ENCODE assay signal across 1 cellular context in the genomic region with DNA sequence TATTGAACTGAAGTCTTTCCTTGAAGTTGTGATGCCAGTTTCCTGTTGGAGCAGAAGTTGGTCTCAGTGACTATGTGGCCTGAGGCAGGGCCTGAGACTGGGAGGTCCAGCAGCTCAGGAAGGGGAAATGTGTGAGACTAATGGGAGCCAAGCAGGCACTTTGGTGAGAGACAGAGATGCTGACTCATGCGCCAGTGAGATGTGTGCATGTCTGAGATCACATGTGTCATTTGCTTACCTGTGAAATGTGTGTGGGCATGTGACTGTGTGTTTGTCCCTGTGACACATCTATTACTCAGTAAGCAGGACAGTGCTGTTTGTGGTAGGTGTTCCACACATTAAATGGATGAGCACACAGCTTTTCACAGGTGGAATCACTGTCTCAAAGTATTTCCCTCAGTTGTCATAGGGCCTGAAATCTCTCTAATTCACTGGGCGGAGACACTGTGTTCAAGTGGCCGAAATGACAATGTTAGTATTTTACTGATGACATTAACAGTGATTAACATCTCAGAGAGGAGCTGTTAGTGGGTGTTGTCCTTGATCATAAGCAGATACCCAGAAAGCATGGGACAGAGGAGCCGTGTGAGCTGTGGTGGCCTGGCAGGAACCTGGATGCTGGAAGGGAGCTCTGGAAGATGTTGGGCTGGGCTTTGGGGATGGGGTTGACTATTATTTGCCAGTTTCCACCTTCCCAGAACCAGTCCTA.
A peak's percentile ranks its signal among the peaks of the same experiment; 100 is the strongest.
TF ChIP-seq lines count a peak whose summit lies in the region.

No MANE protein-coding gene starts in this region.

TF ChIP-seq in K562, 482 proteins besides CTCF, POLR2A, EP300 and RAD21 (continued from another document and continues in another):
- TF ChIP-seq, protein P1, sequence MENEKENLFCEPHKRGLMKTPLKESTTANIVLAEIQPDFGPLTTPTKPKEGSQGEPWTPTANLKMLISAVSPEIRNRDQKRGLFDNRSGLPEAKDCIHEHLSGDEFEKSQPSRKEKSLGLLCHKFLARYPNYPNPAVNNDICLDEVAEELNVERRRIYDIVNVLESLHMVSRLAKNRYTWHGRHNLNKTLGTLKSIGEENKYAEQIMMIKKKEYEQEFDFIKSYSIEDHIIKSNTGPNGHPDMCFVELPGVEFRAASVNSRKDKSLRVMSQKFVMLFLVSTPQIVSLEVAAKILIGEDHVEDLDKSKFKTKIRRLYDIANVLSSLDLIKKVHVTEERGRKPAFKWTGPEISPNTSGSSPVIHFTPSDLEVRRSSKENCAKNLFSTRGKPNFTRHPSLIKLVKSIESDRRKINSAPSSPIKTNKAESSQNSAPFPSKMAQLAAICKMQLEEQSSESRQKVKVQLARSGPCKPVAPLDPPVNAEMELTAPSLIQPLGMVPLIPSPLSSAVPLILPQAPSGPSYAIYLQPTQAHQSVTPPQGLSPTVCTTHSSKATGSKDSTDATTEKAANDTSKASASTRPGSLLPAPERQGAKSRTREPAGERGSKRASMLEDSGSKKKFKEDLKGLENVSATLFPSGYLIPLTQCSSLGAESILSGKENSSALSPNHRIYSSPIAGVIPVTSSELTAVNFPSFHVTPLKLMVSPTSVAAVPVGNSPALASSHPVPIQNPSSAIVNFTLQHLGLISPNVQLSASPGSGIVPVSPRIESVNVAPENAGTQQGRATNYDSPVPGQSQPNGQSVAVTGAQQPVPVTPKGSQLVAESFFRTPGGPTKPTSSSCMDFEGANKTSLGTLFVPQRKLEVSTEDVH (IDR thresholded peaks at IDR 0.05; ENCODE audit: low read depth, partially characterized antibody) = no peak
- TF ChIP-seq SMARCA4 (IDR thresholded peaks at IDR 0.05) (0 out of 2 replicates have a peak, but pooled peaks have one; percentile 7), ZNF384 (IDR thresholded peaks at IDR 0.05; ENCODE audit: low read depth, low read length) (no peak), PHF8 (IDR thresholded peaks at IDR 0.05; ENCODE audit: borderline replicate concordance, low read length) (no peak), ZNF12 (CRISPR knock-in tag; IDR thresholded peaks at IDR 0.05) (no peak), HMGN3 (IDR thresholded peaks at IDR 0.05; ENCODE audit: borderline replicate concordance, extremely low read depth, insufficient read length, low read depth, low read length) (no peak), CHD4 (IDR thresholded peaks at IDR 0.05; ENCODE audit: insufficient read depth, insufficient replicate concordance, low read depth, low read length, poor library complexity, severe bottlenecking) (no peak), CCNT2 (IDR thresholded peaks at IDR 0.05; ENCODE audit: borderline replicate concordance, extremely low read depth, insufficient read length, low read depth, low read length) (no peak), L3MBTL2 (IDR thresholded peaks at IDR 0.05) (0 out of 2 replicates have a peak, but pooled peaks have one; percentile 26), RFX7 (CRISPR knock-in tag; IDR thresholded peaks at IDR 0.05) (no peak), ARID1B (IDR thresholded peaks at IDR 0.05) (peak; percentile 49), RBFOX2 (IDR thresholded peaks at IDR 0.05; ENCODE audit: low read depth, low read length) (no peak), ZNF707 (CRISPR knock-in tag; conservative IDR thresholded peaks at IDR 0.05) (no peak), ZNF766 (CRISPR knock-in tag; conservative IDR thresholded peaks at IDR 0.05) (no peak), MAFG (tag; conservative IDR thresholded peaks at IDR 0.05) (peak; percentile 91), GTF2A2 (tag; IDR thresholded peaks at IDR 0.05) (no peak), PPARD (CRISPR knock-in tag; IDR thresholded peaks at IDR 0.05) (no peak), HDAC2 (IDR thresholded peaks at IDR 0.05) (no peak), NFE2 (IDR thresholded peaks at IDR 0.05; ENCODE audit: low read depth) (peak; percentile 94), BMI1 (IDR thresholded peaks at IDR 0.05; ENCODE audit: low read length) (no peak), SAFB2 (IDR thresholded peaks at IDR 0.05; ENCODE audit: borderline replicate concordance, low read depth, low read length, severe bottlenecking) (no peak), ASH1L (IDR thresholded peaks at IDR 0.05; ENCODE audit: borderline replicate concordance, low read depth, partially characterized antibody) (no peak), ZEB2 (IDR thresholded peaks at IDR 0.05) (peak; percentile 73), ZNF668 (CRISPR knock-in tag; IDR thresholded peaks at IDR 0.05) (no peak), LARP7 (IDR thresholded peaks at IDR 0.05) (no peak), POU5F1 (IDR thresholded peaks at IDR 0.05; ENCODE audit: borderline replicate concordance, low read depth, low read length, partially characterized antibody) (no peak), CXXC5 (CRISPR knock-in tag; IDR thresholded peaks at IDR 0.05) (no peak), RBBP5 (IDR thresholded peaks at IDR 0.05; ENCODE audit: borderline replicate concordance, insufficient read depth, low read length, poor library complexity, severe bottlenecking) (no peak), NR2C1 (IDR thresholded peaks at IDR 0.05) (no peak), NR2C1 (tag; IDR thresholded peaks at IDR 0.05) (no peak), XRCC3 (IDR thresholded peaks at IDR 0.05) (no peak), NFE2L1 (tag; IDR thresholded peaks at IDR 0.05; ENCODE audit: borderline replicate concordance, low read depth) (no peak; the same call in 1 of the 2 replicates), SRF (CRISPR knock-in tag; IDR thresholded peaks at IDR 0.05) (no peak), HEY1 (CRISPR knock-in tag; IDR thresholded peaks at IDR 0.05; ENCODE audit: borderline replicate concordance) (no peak), HDAC6 (IDR thresholded peaks at IDR 0.05; ENCODE audit: low read depth, low read length) (no peak), LEF1 (IDR thresholded peaks at IDR 0.05) (no peak; the same call in 1 of the 2 replicates), SMARCB1 (IDR thresholded peaks at IDR 0.05; ENCODE audit: insufficient read length, low read depth) (no peak), SAP30 (IDR thresholded peaks at IDR 0.05; ENCODE audit: borderline replicate concordance, insufficient read depth, low read depth, low read length, poor library complexity, severe bottlenecking) (no peak), HDAC1 (IDR thresholded peaks at IDR 0.05) (0 out of 4 replicates have a peak, but pooled peaks of 1 of the 2 experiments have one; percentile 23), ZNF644 (tag; IDR thresholded peaks at IDR 0.05; ENCODE audit: low read depth) (no peak)
- TF ChIP-seq, protein P2, sequence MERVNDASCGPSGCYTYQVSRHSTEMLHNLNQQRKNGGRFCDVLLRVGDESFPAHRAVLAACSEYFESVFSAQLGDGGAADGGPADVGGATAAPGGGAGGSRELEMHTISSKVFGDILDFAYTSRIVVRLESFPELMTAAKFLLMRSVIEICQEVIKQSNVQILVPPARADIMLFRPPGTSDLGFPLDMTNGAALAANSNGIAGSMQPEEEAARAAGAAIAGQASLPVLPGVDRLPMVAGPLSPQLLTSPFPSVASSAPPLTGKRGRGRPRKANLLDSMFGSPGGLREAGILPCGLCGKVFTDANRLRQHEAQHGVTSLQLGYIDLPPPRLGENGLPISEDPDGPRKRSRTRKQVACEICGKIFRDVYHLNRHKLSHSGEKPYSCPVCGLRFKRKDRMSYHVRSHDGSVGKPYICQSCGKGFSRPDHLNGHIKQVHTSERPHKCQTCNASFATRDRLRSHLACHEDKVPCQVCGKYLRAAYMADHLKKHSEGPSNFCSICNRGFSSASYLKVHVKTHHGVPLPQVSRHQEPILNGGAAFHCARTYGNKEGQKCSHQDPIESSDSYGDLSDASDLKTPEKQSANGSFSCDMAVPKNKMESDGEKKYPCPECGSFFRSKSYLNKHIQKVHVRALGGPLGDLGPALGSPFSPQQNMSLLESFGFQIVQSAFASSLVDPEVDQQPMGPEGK (CRISPR knock-in tag; IDR thresholded peaks at IDR 0.05; ENCODE audit: borderline replicate concordance) = no peak
- TF ChIP-seq, protein P3, sequence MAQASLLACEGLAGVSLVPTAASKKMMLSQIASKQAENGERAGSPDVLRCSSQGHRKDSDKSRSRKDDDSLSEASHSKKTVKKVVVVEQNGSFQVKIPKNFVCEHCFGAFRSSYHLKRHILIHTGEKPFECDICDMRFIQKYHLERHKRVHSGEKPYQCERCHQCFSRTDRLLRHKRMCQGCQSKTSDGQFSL (CRISPR knock-in tag; IDR thresholded peaks at IDR 0.05) = no peak
- TF ChIP-seq, protein P3 (tag; IDR thresholded peaks at IDR 0.05) = no peak
- TF ChIP-seq, protein P4, sequence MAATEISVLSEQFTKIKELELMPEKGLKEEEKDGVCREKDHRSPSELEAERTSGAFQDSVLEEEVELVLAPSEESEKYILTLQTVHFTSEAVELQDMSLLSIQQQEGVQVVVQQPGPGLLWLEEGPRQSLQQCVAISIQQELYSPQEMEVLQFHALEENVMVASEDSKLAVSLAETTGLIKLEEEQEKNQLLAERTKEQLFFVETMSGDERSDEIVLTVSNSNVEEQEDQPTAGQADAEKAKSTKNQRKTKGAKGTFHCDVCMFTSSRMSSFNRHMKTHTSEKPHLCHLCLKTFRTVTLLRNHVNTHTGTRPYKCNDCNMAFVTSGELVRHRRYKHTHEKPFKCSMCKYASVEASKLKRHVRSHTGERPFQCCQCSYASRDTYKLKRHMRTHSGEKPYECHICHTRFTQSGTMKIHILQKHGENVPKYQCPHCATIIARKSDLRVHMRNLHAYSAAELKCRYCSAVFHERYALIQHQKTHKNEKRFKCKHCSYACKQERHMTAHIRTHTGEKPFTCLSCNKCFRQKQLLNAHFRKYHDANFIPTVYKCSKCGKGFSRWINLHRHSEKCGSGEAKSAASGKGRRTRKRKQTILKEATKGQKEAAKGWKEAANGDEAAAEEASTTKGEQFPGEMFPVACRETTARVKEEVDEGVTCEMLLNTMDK (IDR thresholded peaks at IDR 0.05; ENCODE audit: borderline replicate concordance, insufficient read depth, low read depth, low read length, poor library complexity, severe bottlenecking) = no peak
- TF ChIP-seq, protein P5, sequence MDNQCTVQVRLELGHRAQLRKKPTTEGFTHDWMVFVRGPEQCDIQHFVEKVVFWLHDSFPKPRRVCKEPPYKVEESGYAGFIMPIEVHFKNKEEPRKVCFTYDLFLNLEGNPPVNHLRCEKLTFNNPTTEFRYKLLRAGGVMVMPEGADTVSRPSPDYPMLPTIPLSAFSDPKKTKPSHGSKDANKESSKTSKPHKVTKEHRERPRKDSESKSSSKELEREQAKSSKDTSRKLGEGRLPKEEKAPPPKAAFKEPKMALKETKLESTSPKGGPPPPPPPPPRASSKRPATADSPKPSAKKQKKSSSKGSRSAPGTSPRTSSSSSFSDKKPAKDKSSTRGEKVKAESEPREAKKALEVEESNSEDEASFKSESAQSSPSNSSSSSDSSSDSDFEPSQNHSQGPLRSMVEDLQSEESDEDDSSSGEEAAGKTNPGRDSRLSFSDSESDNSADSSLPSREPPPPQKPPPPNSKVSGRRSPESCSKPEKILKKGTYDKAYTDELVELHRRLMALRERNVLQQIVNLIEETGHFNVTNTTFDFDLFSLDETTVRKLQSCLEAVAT (IDR thresholded peaks at IDR 0.05) = no peak
- TF ChIP-seq, protein P6, sequence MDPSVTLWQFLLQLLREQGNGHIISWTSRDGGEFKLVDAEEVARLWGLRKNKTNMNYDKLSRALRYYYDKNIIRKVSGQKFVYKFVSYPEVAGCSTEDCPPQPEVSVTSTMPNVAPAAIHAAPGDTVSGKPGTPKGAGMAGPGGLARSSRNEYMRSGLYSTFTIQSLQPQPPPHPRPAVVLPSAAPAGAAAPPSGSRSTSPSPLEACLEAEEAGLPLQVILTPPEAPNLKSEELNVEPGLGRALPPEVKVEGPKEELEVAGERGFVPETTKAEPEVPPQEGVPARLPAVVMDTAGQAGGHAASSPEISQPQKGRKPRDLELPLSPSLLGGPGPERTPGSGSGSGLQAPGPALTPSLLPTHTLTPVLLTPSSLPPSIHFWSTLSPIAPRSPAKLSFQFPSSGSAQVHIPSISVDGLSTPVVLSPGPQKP (CRISPR knock-in tag; IDR thresholded peaks at IDR 0.05) = no peak
- TF ChIP-seq, protein P7, sequence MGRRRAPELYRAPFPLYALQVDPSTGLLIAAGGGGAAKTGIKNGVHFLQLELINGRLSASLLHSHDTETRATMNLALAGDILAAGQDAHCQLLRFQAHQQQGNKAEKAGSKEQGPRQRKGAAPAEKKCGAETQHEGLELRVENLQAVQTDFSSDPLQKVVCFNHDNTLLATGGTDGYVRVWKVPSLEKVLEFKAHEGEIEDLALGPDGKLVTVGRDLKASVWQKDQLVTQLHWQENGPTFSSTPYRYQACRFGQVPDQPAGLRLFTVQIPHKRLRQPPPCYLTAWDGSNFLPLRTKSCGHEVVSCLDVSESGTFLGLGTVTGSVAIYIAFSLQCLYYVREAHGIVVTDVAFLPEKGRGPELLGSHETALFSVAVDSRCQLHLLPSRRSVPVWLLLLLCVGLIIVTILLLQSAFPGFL (CRISPR knock-in tag; IDR thresholded peaks at IDR 0.05) = no peak
- TF ChIP-seq, protein P8, sequence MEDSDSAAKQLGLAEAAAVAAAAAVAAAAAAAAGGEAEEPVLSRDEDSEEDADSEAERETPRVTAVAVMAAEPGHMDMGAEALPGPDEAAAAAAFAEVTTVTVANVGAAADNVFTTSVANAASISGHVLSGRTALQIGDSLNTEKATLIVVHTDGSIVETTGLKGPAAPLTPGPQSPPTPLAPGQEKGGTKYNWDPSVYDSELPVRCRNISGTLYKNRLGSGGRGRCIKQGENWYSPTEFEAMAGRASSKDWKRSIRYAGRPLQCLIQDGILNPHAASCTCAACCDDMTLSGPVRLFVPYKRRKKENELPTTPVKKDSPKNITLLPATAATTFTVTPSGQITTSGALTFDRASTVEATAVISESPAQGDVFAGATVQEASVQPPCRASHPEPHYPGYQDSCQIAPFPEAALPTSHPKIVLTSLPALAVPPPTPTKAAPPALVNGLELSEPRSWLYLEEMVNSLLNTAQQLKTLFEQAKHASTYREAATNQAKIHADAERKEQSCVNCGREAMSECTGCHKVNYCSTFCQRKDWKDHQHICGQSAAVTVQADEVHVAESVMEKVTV (CRISPR knock-in tag; IDR thresholded peaks at IDR 0.05) = no peak
- TF ChIP-seq, protein P9, sequence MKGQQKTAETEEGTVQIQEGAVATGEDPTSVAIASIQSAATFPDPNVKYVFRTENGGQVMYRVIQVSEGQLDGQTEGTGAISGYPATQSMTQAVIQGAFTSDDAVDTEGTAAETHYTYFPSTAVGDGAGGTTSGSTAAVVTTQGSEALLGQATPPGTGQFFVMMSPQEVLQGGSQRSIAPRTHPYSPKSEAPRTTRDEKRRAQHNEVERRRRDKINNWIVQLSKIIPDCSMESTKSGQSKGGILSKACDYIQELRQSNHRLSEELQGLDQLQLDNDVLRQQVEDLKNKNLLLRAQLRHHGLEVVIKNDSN (CRISPR knock-in tag; IDR thresholded peaks at IDR 0.05) = peak; percentile 55; the same call in 1 of the 2 replicates
- TF ChIP-seq, protein P10, sequence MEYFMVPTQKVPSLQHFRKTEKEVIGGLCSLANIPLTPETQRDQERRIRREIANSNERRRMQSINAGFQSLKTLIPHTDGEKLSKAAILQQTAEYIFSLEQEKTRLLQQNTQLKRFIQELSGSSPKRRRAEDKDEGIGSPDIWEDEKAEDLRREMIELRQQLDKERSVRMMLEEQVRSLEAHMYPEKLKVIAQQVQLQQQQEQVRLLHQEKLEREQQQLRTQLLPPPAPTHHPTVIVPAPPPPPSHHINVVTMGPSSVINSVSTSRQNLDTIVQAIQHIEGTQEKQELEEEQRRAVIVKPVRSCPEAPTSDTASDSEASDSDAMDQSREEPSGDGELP (CRISPR knock-in tag; IDR thresholded peaks at IDR 0.05; ENCODE audit: borderline replicate concordance) = no peak
